Comparison of ENCODE assay signal across 8 cellular contexts in genomic region chr20:45933231-45934045, GRCh38. TPM values are rescaled to one million over a fixed set of nuclear protein-coding genes. Genes with fewer than 3 reads are reported as not detected.
DNase-seq lines count a peak whose midpoint lies in the region; ATAC-seq, FAIRE-seq and TF ChIP-seq lines count a peak whose summit lies in the region.

No MANE protein-coding gene starts in this region.

- no peaks in the 10 kb centered on the region for H3K9me3 Mint-ChIP-seq in CD4-positive, CD25-positive, alpha-beta regulatory T cell
- H3K9me3 Mint-ChIP-seq in H9 (no peaks in the 10 kb centered on the region), activated B cell treated with CpG ODN at 0.5 μM for 24 hours (no peaks in the 10 kb centered on the region)

- H2BK15ac ChIP-seq in H9 (ENCODE audit: low read depth, low read length), result no peak overlapping the region

- H3K79me1 ChIP-seq in H9 (ENCODE audit: insufficient read depth, low read depth, low read length, poor library complexity, severe bottlenecking), result no peaks in the 10 kb centered on the region

- H3K27me3 Mint-ChIP-seq in CD4-positive, CD25-positive, alpha-beta regulatory T cell, result no peaks in the 10 kb centered on the region
- H3K27me3 Mint-ChIP-seq in H9 (ENCODE audit: low read depth) (no peaks in the 10 kb centered on the region; the same call in 1 of the 2 replicates), activated B cell treated with CpG ODN at 0.5 μM for 24 hours (no peaks in the 10 kb centered on the region)

- H3K9me3 ChIP-seq in CD4-positive, CD25-positive, alpha-beta regulatory T cell (ENCODE audit: control insufficient read depth in 2 of 2, low read length in 2 of 2), result no peaks in the 10 kb centered on the region
- no peaks in the 10 kb centered on the region for H3K9me3 ChIP-seq in H9 (ENCODE audit: control insufficient read depth, low read depth, low read length)
- no peaks in the 10 kb centered on the region for H3K9me3 ChIP-seq in kidney (ENCODE audit: control insufficient read depth in 1 of 2, low read length in 2 of 2)

- H3K9ac ChIP-seq in H9 (ENCODE audit: extremely low read depth, insufficient read length, low read length) (peak overlapping the region; percentile 95), kidney (ENCODE audit: low read length in 2 of 2) (peak overlapping the region; percentile 86 to 98)

- H3K4ac ChIP-seq in H9 (ENCODE audit: low read depth, low read length), result no peak overlapping the region

- POLR2A ChIA-PET in activated B cell treated with CpG ODN at 0.5 μM for 24 hours (lab: Charles Lee), result interaction anchor here (0.6 to 6.4 kb wide), 11 partner anchors 15 to 431 kb away, joined by 3 to 110 read pairs (median 11); partner anchors contain the start of genes ACOT8, CTSA, NEURL2 and PLTP

- no peak overlapping the region for H2BK5ac ChIP-seq in H9 (ENCODE audit: insufficient read length, low read length)

- peak overlapping the region; percentile 70 for H3K4me2 ChIP-seq in H9 (ENCODE audit: insufficient read depth, insufficient read length, low read length)

- intact Hi-C loops in activated B cell treated with CpG ODN at 0.5 μM for 24 hours (cut with micrococcal nuclease), result no loop called here
- intact Hi-C loops in kidney (cut with DNase I), result no loop called here

- peak overlapping the region; percentile 93 for H3K18ac ChIP-seq in H9 (ENCODE audit: insufficient read length, low read depth, low read length)

- no peak for FAIRE-seq in kidney (lab: Jason Lieb, UNC)

- no peak overlapping the region for H2AK5ac ChIP-seq in H9 (ENCODE audit: insufficient read length, low read length)

- peak overlapping the region; percentile 90 to 97 (median 97) for H3K4me3 Mint-ChIP-seq in CD4-positive, CD25-positive, alpha-beta regulatory T cell
- peak overlapping the region; percentile 97 to 98 for H3K4me3 Mint-ChIP-seq in H9
- peak overlapping the region; percentile 97 for H3K4me3 Mint-ChIP-seq in activated B cell treated with CpG ODN at 0.5 μM for 24 hours

- H2AFZ ChIP-seq in H9 (ENCODE audit: low read length), result no peak overlapping the region

- H3K36me3 Mint-ChIP-seq in CD4-positive, CD25-positive, alpha-beta regulatory T cell, result peaks cover 12% of the 10 kb centered on the region
- H3K36me3 Mint-ChIP-seq in H9 (ENCODE audit: insufficient read depth in 1 of 3, low read depth in 3 of 3) (peaks cover 5 to 14% (median 12%) of the 10 kb centered on the region in 3 experiments; a peak in 6 of 7 replicates), activated B cell treated with CpG ODN at 0.5 μM for 24 hours (ENCODE audit: low read depth) (peaks cover 28% of the 10 kb centered on the region)

- H3K4me3 ChIP-seq in CD4-positive, CD25-positive, alpha-beta regulatory T cell (ENCODE audit: low read depth, low read length), result peak overlapping the region; percentile 90
- peak overlapping the region; percentile 75 to 95 for H3K4me3 ChIP-seq in kidney (ENCODE audit: low read length in 2 of 2)

- H3K23ac ChIP-seq in H9 (ENCODE audit: insufficient read length, low read depth, low read length), result no peak overlapping the region

- DNase-seq in CD4-positive, CD25-positive, alpha-beta regulatory T cell, result peak; percentile 44 to 81 (median 59)
- peak; percentile 97 for DNase-seq in H9
- peak; percentile 84 for DNase-seq in NCI-H2227 treated with DMSO at 0.1 percent for 48 hours (lab: John Stamatoyannopoulos, UW)
- DNase-seq in activated B cell treated with CpG ODN at 0.5 μM for 24 hours, result peak; percentile 44
- peak; percentile 86 for DNase-seq in cerebellum (ENCODE audit: low spot score)
- peak; percentile 92 for DNase-seq in kidney
- DNase-seq in stimulated activated CD4-positive, alpha-beta T cell treated with anti-CD3 and anti-CD28 coated beads, Interleukin-15, amount 100 ng/mL, for 24 hours, result peak; percentile 77

- H3K4me1 Mint-ChIP-seq in CD4-positive, CD25-positive, alpha-beta regulatory T cell, result peaks cover 10 to 36% (median 24%) of the 10 kb centered on the region in 4 donors
- H3K4me1 Mint-ChIP-seq in H9 (peaks cover 23 to 29% of the 10 kb centered on the region in 2 experiments), activated B cell treated with CpG ODN at 0.5 μM for 24 hours (peaks cover 29% of the 10 kb centered on the region)

- peak; percentile 44; the same call in 2 of the 3 replicates for TF ChIP-seq CTCF in H9 (conservative IDR thresholded peaks at IDR 0.05)
- TF ChIP-seq CTCF in activated B cell treated with CpG ODN at 0.5 μM for 24 hours (IDR thresholded peaks at IDR 0.05), result no peak
- TF ChIP-seq CTCF in kidney (IDR thresholded peaks at IDR 0.05; ENCODE audit: borderline replicate concordance, extremely low read depth, insufficient read depth), result peak; percentile 32

- H2BK20ac ChIP-seq in H9 (ENCODE audit: low read depth, low read length, poor library complexity, severe bottlenecking), result no peak overlapping the region

- H3K56ac ChIP-seq in H9 (ENCODE audit: insufficient read length, low read depth, low read length), result no peak overlapping the region

- H3K14ac ChIP-seq in H9 (ENCODE audit: insufficient read depth, low read length), result no peak overlapping the region

- peaks cover 13% of the 10 kb centered on the region for H3K36me3 ChIP-seq in CD4-positive, CD25-positive, alpha-beta regulatory T cell (ENCODE audit: control insufficient read depth, insufficient read depth, low read length)
- peaks cover 11% of the 10 kb centered on the region in 2 donors for H3K36me3 ChIP-seq in kidney (ENCODE audit: control insufficient read depth in 1 of 2, insufficient read depth in 2 of 2, low read length in 2 of 2)

- no CpG with 5 or more reads among the region's 22 CpGs for WGBS in H9 (ENCODE audit: extremely low coverage, insufficient read length, low lambda C conversion rate)

- peaks cover 4% of the 10 kb centered on the region; the same call in 1 of the 2 replicates for H3K79me2 ChIP-seq in H9 (ENCODE audit: insufficient read depth, low read length)

- peak overlapping the region; percentile 99 for H3K27ac ChIP-seq in CD4-positive, CD25-positive, alpha-beta regulatory T cell (ENCODE audit: insufficient read depth, low read length, poor library complexity, severe bottlenecking)
- H3K27ac ChIP-seq in H9 (ENCODE audit: insufficient read length, low read depth, low read length) (peak overlapping the region; percentile 61), kidney (ENCODE audit: low read depth in 2 of 2, low read length in 2 of 2) (peak overlapping the region; percentile 99 to 100)

- no peaks in the 10 kb centered on the region for H4K20me1 ChIP-seq in H9 (ENCODE audit: control insufficient read depth, insufficient read depth, insufficient read length)

- no peak overlapping the region for H3T11ph ChIP-seq in H9 (ENCODE audit: low read length)

- no peaks in the 10 kb centered on the region for H3K27me3 ChIP-seq in CD4-positive, CD25-positive, alpha-beta regulatory T cell (ENCODE audit: control insufficient read depth, insufficient read depth, low read length)
- no peaks in the 10 kb centered on the region for H3K27me3 ChIP-seq in H9 (ENCODE audit: insufficient read depth, low read length)

- H4K8ac ChIP-seq in H9 (replicated peaks; ENCODE audit: insufficient read length, low read depth, low read length), result no peak overlapping the region

- no peak for ATAC-seq in CD4-positive, CD25-positive, alpha-beta regulatory T cell (ENCODE audit: low read depth in 2 of 2)
- ATAC-seq in activated B cell treated with CpG ODN at 0.5 μM for 24 hours (ENCODE audit: low read depth) (no peak), HG03439 (IDR thresholded peaks at IDR 0.05; ENCODE audit: unreplicated experiment) (no peak)

- CTCF ChIA-PET in activated B cell treated with CpG ODN at 0.5 μM for 24 hours (lab: Charles Lee), result interaction anchor here (1.2 to 3.0 kb wide), 3 partner anchors 36 to 134 kb away, joined by 3 to 15 read pairs (median 4); partner anchors contain the start of genes CTSA and NEURL2

- no peak overlapping the region for H4K5ac ChIP-seq in H9 (ENCODE audit: insufficient read length, low read depth, low read length)

- H2BK12ac ChIP-seq in H9 (ENCODE audit: insufficient read length, low read depth, low read length), result no peak overlapping the region

- no peak overlapping the region for H4K91ac ChIP-seq in H9 (ENCODE audit: insufficient read length, low read depth, low read length)

- peaks cover 34% of the 10 kb centered on the region for H3K4me1 ChIP-seq in CD4-positive, CD25-positive, alpha-beta regulatory T cell (ENCODE audit: control insufficient read depth, insufficient read depth, low read length, poor library complexity, severe bottlenecking)
- H3K4me1 ChIP-seq in H9 (ENCODE audit: insufficient read depth, low read length) (peaks cover 11% of the 10 kb centered on the region), kidney (ENCODE audit: control insufficient read depth in 1 of 2, insufficient read depth in 1 of 2, low read depth in 1 of 2, low read length in 2 of 2) (peaks cover 5 to 8% of the 10 kb centered on the region in 2 donors)

- no peak overlapping the region for H2BK120ac ChIP-seq in H9 (ENCODE audit: low read depth, low read length, poor library complexity, severe bottlenecking)

- H3K27ac Mint-ChIP-seq in CD4-positive, CD25-positive, alpha-beta regulatory T cell, result peak overlapping the region; percentile 97 to 99 (median 97)
- H3K27ac Mint-ChIP-seq in H9 (peak overlapping the region; percentile 99 to 100 (median 100)), activated B cell treated with CpG ODN at 0.5 μM for 24 hours (peak overlapping the region; percentile 96)

- peaks cover 11% of the 10 kb centered on the region for H3K23me2 ChIP-seq in H9 (ENCODE audit: insufficient read length, low read depth, low read length, poor library complexity, severe bottlenecking)

RNA-seq across cellular contexts. Expression of gene PCIF1, which starts 1.0 kb away (rescaled TPM):
- 95.3 TPM for total RNA-seq in CD4-positive, CD25-positive, alpha-beta regulatory T cell
- polyA plus RNA-seq in CD4-positive, CD25-positive, alpha-beta regulatory T cell, result 10 to 100 TPM; 82.0 to 93.6 (median 91.8) TPM
- total RNA-seq in H9 (2021) (26.6 and 26.8 TPM in 2 replicates), activated B cell treated with CpG ODN at 0.5 μM for 24 hours (48.3 and 55.7 TPM in 2 replicates), cerebellum (13.3 TPM), kidney (43.1 TPM)
- 27.4 TPM for polyA plus RNA-seq in kidney (ENCODE audit: insufficient read depth, low read depth, low replicate concordance)

RNA-seq across cellular contexts. Expression of gene PLTP, which starts 21.5 kb away (rescaled TPM):
- total RNA-seq in CD4-positive, CD25-positive, alpha-beta regulatory T cell, result 0.67 TPM
- 1 to 10 TPM in 3 of 4 donors, not detected in 1; 2.0 to 4.6 (median 2.3) TPM for polyA plus RNA-seq in CD4-positive, CD25-positive, alpha-beta regulatory T cell
- total RNA-seq in H9 (2021) (61.4 and 62.5 TPM in 2 replicates), activated B cell treated with CpG ODN at 0.5 μM for 24 hours (2.3 and 3.5 TPM in 2 replicates), cerebellum (37.5 TPM), kidney (345 TPM)
- 790 TPM for polyA plus RNA-seq in kidney (ENCODE audit: insufficient read depth, low read depth, low replicate concordance)

RNA-seq across cellular contexts. Expression of gene ZNF335, which starts 38.6 kb away (rescaled TPM):
- total RNA-seq in CD4-positive, CD25-positive, alpha-beta regulatory T cell, result 137 TPM
- 10 to 100 TPM in 3 of 4 donors, 1 to 10 TPM in 1; 8.2 to 15.1 (median 12.0) TPM for polyA plus RNA-seq in CD4-positive, CD25-positive, alpha-beta regulatory T cell
- 19.7 and 21.1 TPM in 2 replicates for total RNA-seq in H9 (2021)
- total RNA-seq in activated B cell treated with CpG ODN at 0.5 μM for 24 hours, result 39.2 and 49.6 TPM in 2 replicates
- total RNA-seq in cerebellum, result 17.1 TPM
- total RNA-seq in kidney, result 22.3 TPM
- polyA plus RNA-seq in kidney (ENCODE audit: insufficient read depth, low read depth, low replicate concordance), result 5.7 TPM

RNA-seq across cellular contexts. Expression of gene CTSA, which starts 42.3 kb away (rescaled TPM):
- total RNA-seq in CD4-positive, CD25-positive, alpha-beta regulatory T cell, result 104 TPM
- polyA plus RNA-seq in CD4-positive, CD25-positive, alpha-beta regulatory T cell, result 100 to 1,000 TPM; 148 to 190 (median 168) TPM
- 59.6 and 64.4 TPM in 2 replicates for total RNA-seq in H9 (2021)
- total RNA-seq in activated B cell treated with CpG ODN at 0.5 μM for 24 hours, result 61.9 and 67.2 TPM in 2 replicates
- 33.1 TPM for total RNA-seq in cerebellum
- total RNA-seq in kidney, result 180 TPM
- polyA plus RNA-seq in kidney (ENCODE audit: insufficient read depth, low read depth, low replicate concordance), result 408 TPM

RNA-seq across cellular contexts. Expression of gene NEURL2, which starts 42.4 kb away (rescaled TPM):
- 0.76 TPM for total RNA-seq in CD4-positive, CD25-positive, alpha-beta regulatory T cell
- polyA plus RNA-seq in CD4-positive, CD25-positive, alpha-beta regulatory T cell, result 1 to 10 TPM; 1.4 to 3.0 (median 2.5) TPM
- total RNA-seq in H9 (2021) (5.4 and 5.8 TPM in 2 replicates), activated B cell treated with CpG ODN at 0.5 μM for 24 hours (1.1 and 2.0 TPM in 2 replicates), cerebellum (3.7 TPM), kidney (27.5 TPM)
- 37.3 TPM for polyA plus RNA-seq in kidney (ENCODE audit: insufficient read depth, low read depth, low replicate concordance)

Comparison
In these comparisons a context has a peak if more than half of its experiments do, and no peak if none do; other contexts are left out.
1. DNase-seq: peak in every context shown above with its lines; median percentile 97 in H9; 92 in kidney; 86 in cerebellum; 84 in NCI-H2227 treated with DMSO at 0.1 percent for 48 hours; 77 in stimulated activated CD4-positive, alpha-beta T cell treated with anti-CD3 and anti-CD28 coated beads, Interleukin-15, amount 100 ng/mL, for 24 hours; 59 in CD4-positive, CD25-positive, alpha-beta regulatory T cell; 44 in activated B cell treated with CpG ODN at 0.5 μM for 24 hours.